In the genomic region with DNA sequence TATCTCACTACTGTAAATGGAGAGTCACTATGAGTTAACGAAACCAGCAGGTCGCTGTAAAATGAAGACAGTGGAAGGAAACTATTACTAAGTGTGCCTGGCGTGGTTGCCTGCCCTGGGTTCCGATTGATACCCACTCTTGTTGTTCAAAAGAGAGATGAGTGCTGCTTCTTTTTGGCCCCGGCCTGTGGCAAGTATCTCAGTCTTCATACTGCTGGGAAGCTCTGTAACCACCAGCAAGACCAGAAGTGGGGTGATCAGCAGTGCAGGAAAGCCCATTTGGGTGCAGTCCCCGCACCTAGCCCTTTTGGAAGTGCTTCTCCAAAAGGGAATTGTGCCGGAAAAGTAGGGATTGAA, we compare ENCODE assay signal across 15 cellular contexts.
DNase-seq lines count a peak whose midpoint lies in the region; ATAC-seq and TF ChIP-seq lines count a peak whose summit lies in the region.
"Had no signal": no experiment of that assay in that cellular context is flagged by ENCODE, and none has a peak within 500 bp of the region (broad histone marks: within the 10 kb centered on the region; RNA-seq: fewer than 3 reads in every experiment).

No MANE protein-coding gene starts in this region.

- in situ Hi-C loops in G401 (cut with HindIII; ENCODE audit: low sequenced_read_pairs) = no loop called here

- peaks cover 10% of the 10 kb centered on the region for H3K4me1 ChIP-seq in upper lobe of right lung
- H3K4me1 ChIP-seq: Caco-2, Peyer's patch had no signal

- TF ChIP-seq CTCF in upper lobe of right lung (IDR thresholded peaks at IDR 0.05) = no peak

- no peak overlapping the region for H3K4me3 ChIP-seq in upper lobe of right lung
- H3K4me3 ChIP-seq: heart left ventricle, K562, Peyer's patch had no signal

- no peaks in the 10 kb centered on the region for H3K9me3 ChIP-seq in upper lobe of right lung
- H3K9me3 ChIP-seq: Caco-2, heart left ventricle, Peyer's patch had no signal

- H3K9me3 Mint-ChIP-seq in activated T-helper 17 cell treated with anti-CD3 and anti-CD28 coated beads, Interleukin-2, amount 50 U/mL, for 72 hours = no peaks in the 10 kb centered on the region

- intact Hi-C loops in sciatic nerve (cut with DNase I) (loop anchor here (5.0 kb wide), 1 partner anchor 1714 kb away; no protein-coding TSS in a partner anchor), upper lobe of right lung (cut with DNase I) (no loop called here)

- no peaks in the 10 kb centered on the region for H3K27me3 Mint-ChIP-seq in activated T-helper 17 cell treated with anti-CD3 and anti-CD28 coated beads, Interleukin-2, amount 50 U/mL, for 72 hours

- H3K4me1 Mint-ChIP-seq in activated T-helper 17 cell treated with anti-CD3 and anti-CD28 coated beads, Interleukin-2, amount 50 U/mL, for 72 hours = peaks cover 32% of the 10 kb centered on the region

- H3K27ac ChIP-seq in upper lobe of right lung = no peak overlapping the region
- H3K27ac ChIP-seq: 22Rv1 had no signal

- DNase-seq in activated CD4-positive, CD25-positive, alpha-beta regulatory T cell (lab: John Stamatoyannopoulos, UW) = no peak
- DNase-seq in sciatic nerve (ENCODE audit: low spot score) (peak; percentile 12), upper lobe of right lung (peak; percentile 2), G401 (ENCODE audit: low spot score) (no peak), COLO668 (lab: John Stamatoyannopoulos, UW; ENCODE audit: unreplicated experiment) (no peak)
- DNase-seq: Caco-2, NCI-H1417 treated with DMSO at 0.1 percent for 48 hours, NCI-H524 had no signal

- H3K4me3 Mint-ChIP-seq in activated T-helper 17 cell treated with anti-CD3 and anti-CD28 coated beads, Interleukin-2, amount 50 U/mL, for 72 hours = peak overlapping the region; percentile 78

- H3K36me3 Mint-ChIP-seq in activated T-helper 17 cell treated with anti-CD3 and anti-CD28 coated beads, Interleukin-2, amount 50 U/mL, for 72 hours (ENCODE audit: low read depth) = no peaks in the 10 kb centered on the region

- peak overlapping the region; percentile 93 for H3K27ac Mint-ChIP-seq in activated T-helper 17 cell treated with anti-CD3 and anti-CD28 coated beads, Interleukin-2, amount 50 U/mL, for 72 hours

- ATAC-seq in activated CD4-positive, CD25-positive, alpha-beta regulatory T cell treated with anti-CD3 and anti-CD28 coated beads, Interleukin-2, amount 50 U/mL, for 24 hours = peak; percentile 67
- ATAC-seq in activated T-helper 17 cell treated with anti-CD3 and anti-CD28 coated beads, Interleukin-2, amount 50 U/mL, for 72 hours (replicated peaks) = peak; percentile 70
- no peak for ATAC-seq in sciatic nerve
- no peak for ATAC-seq in upper lobe of right lung
- no peak for ATAC-seq in GM19328 (IDR thresholded peaks at IDR 0.05; ENCODE audit: unreplicated experiment)
- ATAC-seq: heart left ventricle, K562 had no signal

- peaks cover 18% of the 10 kb centered on the region for H3K36me3 ChIP-seq in upper lobe of right lung
- H3K36me3 ChIP-seq: Peyer's patch had no signal

- H3K27me3 ChIP-seq in upper lobe of right lung = no peaks in the 10 kb centered on the region
- H3K27me3 ChIP-seq: heart left ventricle, Peyer's patch had no signal

Comparison
In these comparisons a context has a peak if more than half of its experiments do, and no peak if none do; other contexts are left out.
1. ATAC-seq: peak in activated CD4-positive, CD25-positive, alpha-beta regulatory T cell treated with anti-CD3 and anti-CD28 coated beads, Interleukin-2, amount 50 U/mL, for 24 hours (2 of 2) and activated T-helper 17 cell treated with anti-CD3 and anti-CD28 coated beads, Interleukin-2, amount 50 U/mL, for 72 hours (single experiment); none in sciatic nerve (single experiment), upper lobe of right lung (single experiment) and GM19328 (single experiment).
2. DNase-seq: peak in sciatic nerve (single experiment) and upper lobe of right lung (single experiment); none in activated CD4-positive, CD25-positive, alpha-beta regulatory T cell (0 of 4), G401 (single experiment) and COLO668 (single experiment).